Comparison of ENCODE assay signal across 2 cellular contexts in genomic region chr3:6655275-6655674, GRCh38.
TF ChIP-seq lines count a peak whose summit lies in the region.

No MANE protein-coding gene starts in this region.

TF ChIP-seq in IMR-90, 13 proteins besides CTCF, POLR2A, EP300 and RAD21 (continued from another document):
- TF ChIP-seq BHLHE40 (IDR thresholded peaks at IDR 0.05; ENCODE audit: low read depth, low read length) = no peak
- no peak for TF ChIP-seq USF2 (IDR thresholded peaks at IDR 0.05; ENCODE audit: low read depth, low read length)
- TF ChIP-seq MAZ (IDR thresholded peaks at IDR 0.05; ENCODE audit: borderline replicate concordance, low read depth, low read length) = no peak
- no peak for TF ChIP-seq NFE2L2 (IDR thresholded peaks at IDR 0.05; ENCODE audit: low read depth, low read length)
- no peak for TF ChIP-seq RCOR1 (IDR thresholded peaks at IDR 0.05; ENCODE audit: insufficient replicate concordance, low read length)

TF ChIP-seq in K562, 482 proteins besides CTCF, POLR2A, EP300 and RAD21 (continued from another document):
- TF ChIP-seq MAFK (IDR thresholded peaks at IDR 0.05; ENCODE audit: low read length) (peak; percentile 67), RBM17 (IDR thresholded peaks at IDR 0.05; ENCODE audit: borderline replicate concordance, low read depth, low read length) (no peak), PYGO2 (tag; IDR thresholded peaks at IDR 0.05) (no peak), E2F4 (CRISPR knock-in tag; IDR thresholded peaks at IDR 0.05; ENCODE audit: low read depth) (no peak), ELF4 (CRISPR knock-in tag; IDR thresholded peaks at IDR 0.05) (no peak), MAFG (tag; conservative IDR thresholded peaks at IDR 0.05) (peak; percentile 75), C11orf30 (IDR thresholded peaks at IDR 0.05; ENCODE audit: low read depth) (peak; percentile 74), PCBP1 (IDR thresholded peaks at IDR 0.05; ENCODE audit: low read depth, low read length, poor library complexity, severe bottlenecking) (no peak), ELF1 (tag; IDR thresholded peaks at IDR 0.05) (no peak), MAFF (IDR thresholded peaks at IDR 0.05; ENCODE audit: low read length) (peak; percentile 74), KLF1 (tag; IDR thresholded peaks at IDR 0.05) (no peak), L3MBTL2 (IDR thresholded peaks at IDR 0.05) (no peak), ZBTB49 (CRISPR knock-in tag; IDR thresholded peaks at IDR 0.05; ENCODE audit: borderline replicate concordance) (no peak), ZEB2 (IDR thresholded peaks at IDR 0.05) (no peak), EP400 (IDR thresholded peaks at IDR 0.05) (no peak), THAP12 (CRISPR knock-in tag; IDR thresholded peaks at IDR 0.05) (no peak), HDAC2 (IDR thresholded peaks at IDR 0.05) (no peak), ZNF316 (IDR thresholded peaks at IDR 0.05) (peak; percentile 89), DEAF1 (CRISPR knock-in tag; IDR thresholded peaks at IDR 0.05) (no peak), UBTF (IDR thresholded peaks at IDR 0.05; ENCODE audit: borderline replicate concordance in 1 of 2, low read depth in 2 of 2, low read length in 2 of 2) (no peak), NR3C1 (CRISPR knock-in tag; IDR thresholded peaks at IDR 0.05) (no peak)
TF ChIP-seq in K562: peak in this region for 5.
